In genomic region chr13:28037399-28037798, GRCh38 we compare ENCODE assay signal across 15 cellular contexts. TPM values are rescaled to one million over a fixed set of nuclear protein-coding genes. Genes with fewer than 3 reads are reported as not detected.
DNase-seq lines count a peak whose midpoint lies in the region; ATAC-seq and TF ChIP-seq lines count a peak whose summit lies in the region.
"Had no signal": no experiment of that assay in that cellular context is flagged by ENCODE, and none has a peak within 500 bp of the region (broad histone marks: within the 10 kb centered on the region; RNA-seq: fewer than 3 reads in every experiment).

No MANE protein-coding gene starts in this region.

- H3K4me1 ChIP-seq in mammary epithelial cell (ENCODE audit: insufficient read depth, low read length): no peaks in the 10 kb centered on the region
- H3K4me1 ChIP-seq: vagina had no signal

- H3K36me3 Mint-ChIP-seq in natural killer cell (no peaks in the 10 kb centered on the region), T-cell (no peaks in the 10 kb centered on the region)
- H3K36me3 Mint-ChIP-seq: activated naive CD4-positive, alpha-beta T cell treated with anti-CD3 and anti-CD28 coated beads, Interleukin-2, amount 50 U/mL, for 24 hours had no signal

- ATAC-seq in natural killer cell (no peak), T-cell (replicated peaks in 1 of 4) (no peak)
- ATAC-seq: heart left ventricle had no signal

- DNase-seq in stimulated activated CD4-positive, alpha-beta T cell treated with anti-CD3 and anti-CD28 coated beads, Interleukin-4, amount 100 ng/mL, for 24 hours: peak; percentile 4
- no peak for DNase-seq in stimulated activated CD4-positive, alpha-beta T cell treated with anti-CD3 and anti-CD28 coated beads, Interleukin-4, amount 100 ng/mL, for 1 hour
- DNase-seq in LHCN-M2 (ENCODE audit: low read depth) (peak; percentile 56), mammary epithelial cell (peak; percentile 47), natural killer cell (no peak), hippocampal formation (lab: John Stamatoyannopoulos, UW) (no peak), T-cell (no peak)
- DNase-seq in NK-92 treated with Interleukin-12 subunit alpha and Interleukin-12 subunit beta, amount 100 ng/mL, for 24 hours (lab: John Stamatoyannopoulos, UW): no peak
- DNase-seq: central memory CD4-positive, alpha-beta T cell; H9; heart left ventricle had no signal

- H3K27me3 ChIP-seq in mammary epithelial cell (ENCODE audit: insufficient read depth, low read length): no peaks in the 10 kb centered on the region
- H3K27me3 ChIP-seq: vagina had no signal

- no peaks in the 10 kb centered on the region for H3K36me3 ChIP-seq in mammary epithelial cell (ENCODE audit: insufficient read depth, low read length)
- H3K36me3 ChIP-seq: heart left ventricle, vagina had no signal

- H3K9me3 Mint-ChIP-seq in natural killer cell (no peaks in the 10 kb centered on the region), T-cell (no peaks in the 10 kb centered on the region)
- H3K9me3 Mint-ChIP-seq: activated naive CD4-positive, alpha-beta T cell treated with anti-CD3 and anti-CD28 coated beads, Interleukin-2, amount 50 U/mL, for 24 hours had no signal

- H2AFZ ChIP-seq in mammary epithelial cell (ENCODE audit: low read depth, low read length): no peak overlapping the region

- H3K4me3 ChIP-seq in mammary epithelial cell (replicated peaks in 1 of 3; ENCODE audit: insufficient read depth in 1 of 3, low read depth in 2 of 3, low read length in 3 of 3): no peak overlapping the region
- H3K4me3 ChIP-seq: heart left ventricle, vagina had no signal

- H3K4me2 ChIP-seq in mammary epithelial cell (ENCODE audit: insufficient read depth, low read depth, low read length): no peak overlapping the region

- dilution Hi-C loops in mammary epithelial cell (cut with HindIII; ENCODE audit: low sequenced_read_pairs): no loop called here

- no peaks in the 10 kb centered on the region for H4K20me1 ChIP-seq in mammary epithelial cell (ENCODE audit: insufficient read depth, low read length)

- POLR2A ChIA-PET in T-cell (lab: Charles Lee): no interaction called here

- intact Hi-C loops in mammary epithelial cell (cut with micrococcal nuclease) (no loop called here), natural killer cell (cut with micrococcal nuclease) (no loop called here)

- no peaks in the 10 kb centered on the region for H3K4me1 Mint-ChIP-seq in natural killer cell
- no peaks in the 10 kb centered on the region for H3K4me1 Mint-ChIP-seq in T-cell
- H3K4me1 Mint-ChIP-seq: activated naive CD4-positive, alpha-beta T cell treated with anti-CD3 and anti-CD28 coated beads, Interleukin-2, amount 50 U/mL, for 24 hours had no signal

- no peaks in the 10 kb centered on the region for H3K79me2 ChIP-seq in mammary epithelial cell (ENCODE audit: insufficient read depth, low read length)

- H3K27ac ChIP-seq in mammary epithelial cell (ENCODE audit: insufficient read depth, low read depth, low read length): no peak overlapping the region
- H3K27ac ChIP-seq: heart left ventricle, vagina had no signal

- H3K27me3 Mint-ChIP-seq in natural killer cell (ENCODE audit: low read depth in 2 of 2) (peaks cover 0 to 5% of the 10 kb centered on the region in 2 donors), T-cell (peaks cover 10 to 24% of the 10 kb centered on the region in 2 donors)

- H3K9ac ChIP-seq in mammary epithelial cell (ENCODE audit: insufficient read depth, low read length): no peak overlapping the region

- H3K9me3 ChIP-seq in mammary epithelial cell (replicated peaks; ENCODE audit: insufficient read depth, low read length): no peaks in the 10 kb centered on the region
- H3K9me3 ChIP-seq: heart left ventricle, vagina had no signal

- no TSS peak for BruUV-seq in mammary epithelial cell (replicated peaks; lab: Mats Ljungman, UMichigan)

- TF ChIP-seq CTCF in mammary epithelial cell (conservative IDR thresholded peaks at IDR 0.05 in 1 of 2, IDR thresholded peaks at IDR 0.05 in 1 of 2; ENCODE audit: extremely low read depth in 1 of 2, insufficient read depth in 1 of 2, low read depth in 1 of 2, low read length in 2 of 2) (no peak), natural killer cell (IDR thresholded peaks at IDR 0.05) (no peak)

- H3K4me3 Mint-ChIP-seq in natural killer cell (no peak overlapping the region), T-cell (no peak overlapping the region)
- H3K4me3 Mint-ChIP-seq: activated naive CD4-positive, alpha-beta T cell treated with anti-CD3 and anti-CD28 coated beads, Interleukin-2, amount 50 U/mL, for 24 hours; H9 had no signal

- H3K27ac Mint-ChIP-seq in natural killer cell: no peak overlapping the region
- no peak overlapping the region for H3K27ac Mint-ChIP-seq in T-cell
- H3K27ac Mint-ChIP-seq: activated naive CD4-positive, alpha-beta T cell treated with anti-CD3 and anti-CD28 coated beads, Interleukin-2, amount 50 U/mL, for 24 hours; H9 had no signal

- CTCF ChIA-PET in mammary epithelial cell (lab: Charles Lee; ENCODE audit: low non-redundant PET) (no interaction called here), T-cell (lab: Charles Lee) (no interaction called here)

- WGBS in mammary epithelial cell (ENCODE audit: low coverage, missing lambda C conversion rate): 72% methylated on average over 2 of the region's 2 CpGs

- in situ Hi-C loops in mammary epithelial cell (cut with MboI; ENCODE audit: low sequenced_read_pairs in 2 of 2): no loop called here

RNA-seq across cellular contexts. Expression of gene URAD, which starts 48.9 kb away (rescaled TPM):
- not detected in 2 replicates for total RNA-seq in LHCN-M2 (2014; rRNA removed)
- polyA plus RNA-seq in LHCN-M2 (2012): not detected
- not detected for total RNA-seq in mammary epithelial cell
- not detected for polyA plus RNA-seq in mammary epithelial cell
- polyA minus RNA-seq in mammary epithelial cell: not detected
- not detected for total RNA-seq in natural killer cell
- not detected for total RNA-seq in T-cell
- total RNA-seq: H9; heart left ventricle; T-helper 2 cell treated with Interferon-gamma antibody and Interleukin-4, amounts not matched to agents 100 ng/mL and 5 ng/mL, for 36 hours; vagina had no signal
- polyA plus RNA-seq: BJ, heart left ventricle had no signal

Comparison
In these comparisons a context has a peak if more than half of its experiments do, and no peak if none do; other contexts are left out.
1. DNase-seq: peak in stimulated activated CD4-positive, alpha-beta T cell treated with anti-CD3 and anti-CD28 coated beads, Interleukin-4, amount 100 ng/mL, for 24 hours (single experiment), LHCN-M2 (single experiment) and mammary epithelial cell (single experiment); none in stimulated activated CD4-positive, alpha-beta T cell treated with anti-CD3 and anti-CD28 coated beads, Interleukin-4, amount 100 ng/mL, for 1 hour (single experiment), natural killer cell (single experiment), hippocampal formation (0 of 2), NK-92 treated with Interleukin-12 subunit alpha and Interleukin-12 subunit beta, amount 100 ng/mL, for 24 hours (single experiment) and T-cell (0 of 34).